15 cellular contexts compared by ENCODE assay signal in genomic region chr18:70672581-70672980, GRCh38.
A peak's percentile ranks its signal among the peaks of the same experiment; 100 is the strongest.
DNase-seq lines count a peak whose midpoint lies in the region; ATAC-seq and TF ChIP-seq lines count a peak whose summit lies in the region.
"Had no signal": no experiment of that assay in that cellular context is flagged by ENCODE, and none has a peak within 500 bp of the region (broad histone marks: within the 10 kb centered on the region; RNA-seq: fewer than 3 reads in every experiment).

No MANE protein-coding gene starts in this region.

- H3K4me3 Mint-ChIP-seq in CD4-positive, alpha-beta T cell = peak overlapping the region; percentile 61
- H3K4me3 Mint-ChIP-seq in T-cell (peak overlapping the region in 2 of 3 donors; percentile 3 to 33), nephron progenitor cell (no peak overlapping the region)
- H3K4me3 Mint-ChIP-seq: neural crest cell; T-helper 1 cell treated with Interleukin-12 subunit alpha and Interleukin-12 subunit beta and Interleukin-4 antibody, amounts not matched to agents 30 μg/mL and 1 μg/mL, for 36 hours had no signal

- H3K9me3 ChIP-seq in CD4-positive, alpha-beta T cell (ENCODE audit: control insufficient read depth, low read length) = peaks cover 12% of the 10 kb centered on the region
- H3K9me3 ChIP-seq: prostate gland had no signal

- peak; percentile 84 for ATAC-seq in CD4-positive, alpha-beta T cell (ENCODE audit: poor library complexity)
- ATAC-seq in T-cell (replicated peaks in 1 of 4) = peak; percentile 82 to 91 (median 88)
- ATAC-seq: Right ventricle myocardium inferior had no signal

- peak overlapping the region; percentile 84 for H3K27ac ChIP-seq in CD4-positive, alpha-beta T cell (ENCODE audit: low read depth, low read length)
- H3K27ac ChIP-seq: esophagus squamous epithelium, prostate gland had no signal

- H3K36me3 Mint-ChIP-seq in CD4-positive, alpha-beta T cell (ENCODE audit: low read depth) = peaks cover 50% of the 10 kb centered on the region
- H3K36me3 Mint-ChIP-seq in T-cell = peaks cover 5% of the 10 kb centered on the region
- H3K36me3 Mint-ChIP-seq in nephron progenitor cell (ENCODE audit: low read depth) = no peaks in the 10 kb centered on the region

- intact Hi-C loops in CD4-positive, alpha-beta T cell (cut with DNase I, micrococcal nuclease) = loop anchor here (1.0 to 5.0 kb wide), 5 partner anchors 9 to 74 kb away; no protein-coding TSS in a partner anchor

- peaks cover 9% of the 10 kb centered on the region for H3K9me3 Mint-ChIP-seq in CD4-positive, alpha-beta T cell
- H3K9me3 Mint-ChIP-seq in T-cell (peaks cover 0 to 12% (median 0%) of the 10 kb centered on the region in 3 donors), nephron progenitor cell (peaks cover 4% of the 10 kb centered on the region)

- POLR2A ChIA-PET in CD4-positive, alpha-beta T cell (lab: Charles Lee) = interaction anchor here (0.9 to 6.2 kb wide), 8 partner anchors 9 to 74 kb away, joined by 3 to 55 read pairs (median 12); no protein-coding TSS in a partner anchor
- POLR2A ChIA-PET in T-cell (lab: Charles Lee) = interaction anchor here in 1 of 2 donors (3.4 kb wide), 1 partner anchor 13 kb away, joined by 14 read pairs; no protein-coding TSS in a partner anchor

- H3K27ac Mint-ChIP-seq in CD4-positive, alpha-beta T cell = peak overlapping the region; percentile 91
- H3K27ac Mint-ChIP-seq in T-cell (peak overlapping the region; percentile 89 to 95), nephron progenitor cell (no peak overlapping the region)
- H3K27ac Mint-ChIP-seq: T-helper 1 cell treated with Interleukin-12 subunit alpha and Interleukin-12 subunit beta and Interleukin-4 antibody, amounts not matched to agents 30 μg/mL and 1 μg/mL, for 36 hours had no signal

- no peaks in the 10 kb centered on the region for H3K27me3 ChIP-seq in CD4-positive, alpha-beta T cell (ENCODE audit: control insufficient read depth, insufficient read depth, low read length)
- H3K27me3 ChIP-seq: esophagus squamous epithelium had no signal

- no peak for TF ChIP-seq CTCF in CD4-positive, alpha-beta T cell (IDR thresholded peaks at IDR 0.05)
- no peak for TF ChIP-seq CTCF in nephron progenitor cell (IDR thresholded peaks at IDR 0.05)

- no peaks in the 10 kb centered on the region for H3K27me3 Mint-ChIP-seq in CD4-positive, alpha-beta T cell
- H3K27me3 Mint-ChIP-seq in T-cell (no peaks in the 10 kb centered on the region), nephron progenitor cell (ENCODE audit: low read depth, poor library complexity) (no peaks in the 10 kb centered on the region)

- peaks cover 64% of the 10 kb centered on the region for H3K4me1 Mint-ChIP-seq in CD4-positive, alpha-beta T cell (ENCODE audit: low read depth)
- H3K4me1 Mint-ChIP-seq in T-cell (peaks cover 48 to 62% (median 49%) of the 10 kb centered on the region in 3 donors), nephron progenitor cell (no peaks in the 10 kb centered on the region)
- H3K4me1 Mint-ChIP-seq: neural crest cell had no signal

- DNase-seq in activated CD4-positive, alpha-beta T cell treated with anti-CD3 and anti-CD28 coated beads for 4 hours = peak; percentile 8 to 9
- DNase-seq in activated CD4-positive, alpha-beta T cell treated with anti-CD3 and anti-CD28 coated beads for 48 hours = no peak
- peak in 7 of 10 experiments; percentile 15 to 56 (median 22) for DNase-seq in CD4-positive, alpha-beta T cell
- DNase-seq in T-cell = peak in 30 of 34 experiments; percentile 7 to 82 (median 46)
- peak; percentile 26 for DNase-seq in effector CD4-positive, alpha-beta T cell
- DNase-seq in nephron progenitor cell = no peak
- DNase-seq in DMS53 treated with DMSO at 0.1 percent for 48 hours (lab: John Stamatoyannopoulos, UW; ENCODE audit: unreplicated experiment) = no peak
- no peak for DNase-seq in activated CD8-positive, alpha-beta memory T cell treated with anti-CD3 and anti-CD28 coated beads for 24 hours
- DNase-seq: esophagus squamous epithelium; NCI-H1417; stimulated activated CD4-positive, alpha-beta T cell treated with anti-CD3 and anti-CD28 coated beads, Interleukin-2, amount 100 ng/mL, for 24 hours had no signal

- CTCF ChIA-PET in CD4-positive, alpha-beta T cell (lab: Charles Lee) = interaction anchor here (1.0 to 1.4 kb wide), 4 partner anchors 10 to 50 kb away, joined by 3 to 6 read pairs (median 3); no protein-coding TSS in a partner anchor
- CTCF ChIA-PET in T-cell (lab: Charles Lee) = interaction anchor here (1.0 to 2.0 kb wide), 2 partner anchors 13 kb away, joined by 4 to 8 read pairs; no protein-coding TSS in a partner anchor

Comparison
In these comparisons a context has a peak if more than half of its experiments do, and no peak if none do; other contexts are left out.
1. DNase-seq: peak in activated CD4-positive, alpha-beta T cell treated with anti-CD3 and anti-CD28 coated beads for 4 hours (2 of 2), CD4-positive, alpha-beta T cell (7 of 10), T-cell (30 of 34) and effector CD4-positive, alpha-beta T cell (single experiment); none in activated CD4-positive, alpha-beta T cell treated with anti-CD3 and anti-CD28 coated beads for 48 hours (single experiment), nephron progenitor cell (single experiment), DMS53 treated with DMSO at 0.1 percent for 48 hours (single experiment) and activated CD8-positive, alpha-beta memory T cell treated with anti-CD3 and anti-CD28 coated beads for 24 hours (single experiment).